ENCODE assay signal across 1 cellular context in the genomic region with DNA sequence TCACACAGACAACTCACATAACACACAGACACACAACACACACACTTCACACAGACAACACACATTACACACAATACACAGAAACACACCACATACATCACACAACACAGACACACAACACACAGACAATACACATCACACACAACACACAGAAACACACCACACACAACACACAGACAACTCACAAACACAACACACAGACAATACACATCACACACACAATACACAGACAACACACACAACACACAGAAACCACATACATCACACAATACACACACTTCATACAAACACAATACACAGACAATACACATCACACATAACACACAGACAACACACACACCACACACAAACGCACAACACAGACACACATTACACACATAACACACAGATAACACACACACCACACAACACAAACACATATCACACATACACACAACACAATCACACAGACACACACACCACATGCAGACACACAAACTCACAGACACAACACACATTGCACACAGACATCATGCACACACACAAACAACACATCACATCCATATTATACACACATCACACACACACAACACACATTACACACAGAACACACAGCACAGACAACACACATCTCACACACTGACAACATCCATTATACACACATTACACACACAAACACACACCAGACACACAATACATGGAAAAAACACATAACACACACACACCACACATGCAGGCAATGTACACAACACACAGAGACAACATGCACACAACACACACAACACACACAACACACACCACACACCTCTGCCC.
A peak's percentile ranks its signal among the peaks of the same experiment; 100 is the strongest.
TF ChIP-seq lines count a peak whose summit lies in the region.

No MANE protein-coding gene starts in this region.

TF ChIP-seq in K562, 482 proteins besides CTCF, POLR2A, EP300 and RAD21 (continues in another document):
- TF ChIP-seq GATAD2B (IDR thresholded peaks at IDR 0.05; ENCODE audit: borderline replicate concordance) (no peak), FOSL1 (tag; conservative IDR thresholded peaks at IDR 0.05) (no peak), ESRRA (IDR thresholded peaks at IDR 0.05; ENCODE audit: borderline replicate concordance, low read depth) (no peak), E2F5 (CRISPR knock-in tag; IDR thresholded peaks at IDR 0.05) (no peak), SMAD2 (IDR thresholded peaks at IDR 0.05; ENCODE audit: low read depth, low read length) (no peak), SRSF7 (optimal IDR thresholded peaks at IDR 0.05; ENCODE audit: low read depth, low read length) (no peak), GTF2F1 (IDR thresholded peaks at IDR 0.05; ENCODE audit: low read depth, low read length) (no peak), NR2C1 (IDR thresholded peaks at IDR 0.05) (peak; percentile 27; the same call in 1 of the 2 replicates), NR2C1 (tag; IDR thresholded peaks at IDR 0.05) (no peak), C11orf30 (IDR thresholded peaks at IDR 0.05; ENCODE audit: low read depth) (no peak), ZNF57 (CRISPR knock-in tag; IDR thresholded peaks at IDR 0.05) (no peak), ZNF121 (CRISPR knock-in tag; conservative IDR thresholded peaks at IDR 0.05) (no peak), NRF1 (conservative IDR thresholded peaks at IDR 0.05 in 1 of 2, IDR thresholded peaks at IDR 0.05 in 1 of 2) (no peak), CREB3L1 (IDR thresholded peaks at IDR 0.05; ENCODE audit: borderline replicate concordance, low read depth) (no peak), ZBTB5 (IDR thresholded peaks at IDR 0.05) (no peak), MEF2D (tag; conservative IDR thresholded peaks at IDR 0.05; ENCODE audit: low read depth) (no peak), SUPT5H (IDR thresholded peaks at IDR 0.05) (no peak), ZNF586 (CRISPR knock-in tag; conservative IDR thresholded peaks at IDR 0.05) (no peak), ZNF140 (CRISPR knock-in tag; IDR thresholded peaks at IDR 0.05) (no peak), ZC3H4 (CRISPR knock-in tag; IDR thresholded peaks at IDR 0.05; ENCODE audit: borderline replicate concordance) (peak; percentile 7; the same call in 1 of the 2 replicates), CSDE1 (IDR thresholded peaks at IDR 0.05) (0 out of 4 replicates have a peak, but pooled peaks of 1 of the 2 experiments have one; percentile 30), HDAC3 (IDR thresholded peaks at IDR 0.05; ENCODE audit: borderline replicate concordance, partially characterized antibody) (no peak), ELF1 (tag; IDR thresholded peaks at IDR 0.05) (no peak), SAFB2 (IDR thresholded peaks at IDR 0.05; ENCODE audit: borderline replicate concordance, low read depth, low read length, severe bottlenecking) (no peak), PHF20 (IDR thresholded peaks at IDR 0.05; ENCODE audit: partially characterized antibody) (peak; percentile 85), TCF3 (CRISPR knock-in tag; IDR thresholded peaks at IDR 0.05) (no peak), TRIM24 (IDR thresholded peaks at IDR 0.05) (peak; percentile 36 to 65), ZNF740 (CRISPR knock-in tag; IDR thresholded peaks at IDR 0.05) (peak; percentile 54; the same call in 1 of the 2 replicates), ZNF740 (tag; IDR thresholded peaks at IDR 0.05) (no peak), GATA2 (CRISPR knock-in tag; IDR thresholded peaks at IDR 0.05) (no peak), ZBTB26 (CRISPR knock-in tag; IDR thresholded peaks at IDR 0.05) (peak; percentile 80; the same call in 1 of the 2 replicates), CBX3 (IDR thresholded peaks at IDR 0.05; ENCODE audit: borderline replicate concordance in 1 of 2, low read length in 2 of 2) (no peak), NR2C2 (CRISPR knock-in tag; IDR thresholded peaks at IDR 0.05) (no peak), NR2C2 (tag; IDR thresholded peaks at IDR 0.05) (no peak), SMC3 (conservative IDR thresholded peaks at IDR 0.05; ENCODE audit: insufficient read depth, low read depth, low read length) (no peak), DACH1 (IDR thresholded peaks at IDR 0.05; ENCODE audit: partially characterized antibody) (no peak), KAT8 (IDR thresholded peaks at IDR 0.05; ENCODE audit: low read depth) (no peak), CREBBP (IDR thresholded peaks at IDR 0.05; ENCODE audit: low read depth, low read length) (no peak), GABPA (tag; conservative IDR thresholded peaks at IDR 0.05; ENCODE audit: low read depth) (no peak), L3MBTL2 (IDR thresholded peaks at IDR 0.05) (no peak), ZC3H8 (IDR thresholded peaks at IDR 0.05) (no peak)
- TF ChIP-seq, protein P1, sequence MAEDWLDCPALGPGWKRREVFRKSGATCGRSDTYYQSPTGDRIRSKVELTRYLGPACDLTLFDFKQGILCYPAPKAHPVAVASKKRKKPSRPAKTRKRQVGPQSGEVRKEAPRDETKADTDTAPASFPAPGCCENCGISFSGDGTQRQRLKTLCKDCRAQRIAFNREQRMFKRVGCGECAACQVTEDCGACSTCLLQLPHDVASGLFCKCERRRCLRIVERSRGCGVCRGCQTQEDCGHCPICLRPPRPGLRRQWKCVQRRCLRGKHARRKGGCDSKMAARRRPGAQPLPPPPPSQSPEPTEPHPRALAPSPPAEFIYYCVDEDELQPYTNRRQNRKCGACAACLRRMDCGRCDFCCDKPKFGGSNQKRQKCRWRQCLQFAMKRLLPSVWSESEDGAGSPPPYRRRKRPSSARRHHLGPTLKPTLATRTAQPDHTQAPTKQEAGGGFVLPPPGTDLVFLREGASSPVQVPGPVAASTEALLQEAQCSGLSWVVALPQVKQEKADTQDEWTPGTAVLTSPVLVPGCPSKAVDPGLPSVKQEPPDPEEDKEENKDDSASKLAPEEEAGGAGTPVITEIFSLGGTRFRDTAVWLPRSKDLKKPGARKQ (CRISPR knock-in tag; IDR thresholded peaks at IDR 0.05), result no peak
- TF ChIP-seq, protein P2, sequence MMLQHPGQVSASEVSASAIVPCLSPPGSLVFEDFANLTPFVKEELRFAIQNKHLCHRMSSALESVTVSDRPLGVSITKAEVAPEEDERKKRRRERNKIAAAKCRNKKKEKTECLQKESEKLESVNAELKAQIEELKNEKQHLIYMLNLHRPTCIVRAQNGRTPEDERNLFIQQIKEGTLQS (IDR thresholded peaks at IDR 0.05), result no peak
- TF ChIP-seq, protein P2 (CRISPR knock-in tag; conservative IDR thresholded peaks at IDR 0.05), result no peak
- TF ChIP-seq, protein P3, sequence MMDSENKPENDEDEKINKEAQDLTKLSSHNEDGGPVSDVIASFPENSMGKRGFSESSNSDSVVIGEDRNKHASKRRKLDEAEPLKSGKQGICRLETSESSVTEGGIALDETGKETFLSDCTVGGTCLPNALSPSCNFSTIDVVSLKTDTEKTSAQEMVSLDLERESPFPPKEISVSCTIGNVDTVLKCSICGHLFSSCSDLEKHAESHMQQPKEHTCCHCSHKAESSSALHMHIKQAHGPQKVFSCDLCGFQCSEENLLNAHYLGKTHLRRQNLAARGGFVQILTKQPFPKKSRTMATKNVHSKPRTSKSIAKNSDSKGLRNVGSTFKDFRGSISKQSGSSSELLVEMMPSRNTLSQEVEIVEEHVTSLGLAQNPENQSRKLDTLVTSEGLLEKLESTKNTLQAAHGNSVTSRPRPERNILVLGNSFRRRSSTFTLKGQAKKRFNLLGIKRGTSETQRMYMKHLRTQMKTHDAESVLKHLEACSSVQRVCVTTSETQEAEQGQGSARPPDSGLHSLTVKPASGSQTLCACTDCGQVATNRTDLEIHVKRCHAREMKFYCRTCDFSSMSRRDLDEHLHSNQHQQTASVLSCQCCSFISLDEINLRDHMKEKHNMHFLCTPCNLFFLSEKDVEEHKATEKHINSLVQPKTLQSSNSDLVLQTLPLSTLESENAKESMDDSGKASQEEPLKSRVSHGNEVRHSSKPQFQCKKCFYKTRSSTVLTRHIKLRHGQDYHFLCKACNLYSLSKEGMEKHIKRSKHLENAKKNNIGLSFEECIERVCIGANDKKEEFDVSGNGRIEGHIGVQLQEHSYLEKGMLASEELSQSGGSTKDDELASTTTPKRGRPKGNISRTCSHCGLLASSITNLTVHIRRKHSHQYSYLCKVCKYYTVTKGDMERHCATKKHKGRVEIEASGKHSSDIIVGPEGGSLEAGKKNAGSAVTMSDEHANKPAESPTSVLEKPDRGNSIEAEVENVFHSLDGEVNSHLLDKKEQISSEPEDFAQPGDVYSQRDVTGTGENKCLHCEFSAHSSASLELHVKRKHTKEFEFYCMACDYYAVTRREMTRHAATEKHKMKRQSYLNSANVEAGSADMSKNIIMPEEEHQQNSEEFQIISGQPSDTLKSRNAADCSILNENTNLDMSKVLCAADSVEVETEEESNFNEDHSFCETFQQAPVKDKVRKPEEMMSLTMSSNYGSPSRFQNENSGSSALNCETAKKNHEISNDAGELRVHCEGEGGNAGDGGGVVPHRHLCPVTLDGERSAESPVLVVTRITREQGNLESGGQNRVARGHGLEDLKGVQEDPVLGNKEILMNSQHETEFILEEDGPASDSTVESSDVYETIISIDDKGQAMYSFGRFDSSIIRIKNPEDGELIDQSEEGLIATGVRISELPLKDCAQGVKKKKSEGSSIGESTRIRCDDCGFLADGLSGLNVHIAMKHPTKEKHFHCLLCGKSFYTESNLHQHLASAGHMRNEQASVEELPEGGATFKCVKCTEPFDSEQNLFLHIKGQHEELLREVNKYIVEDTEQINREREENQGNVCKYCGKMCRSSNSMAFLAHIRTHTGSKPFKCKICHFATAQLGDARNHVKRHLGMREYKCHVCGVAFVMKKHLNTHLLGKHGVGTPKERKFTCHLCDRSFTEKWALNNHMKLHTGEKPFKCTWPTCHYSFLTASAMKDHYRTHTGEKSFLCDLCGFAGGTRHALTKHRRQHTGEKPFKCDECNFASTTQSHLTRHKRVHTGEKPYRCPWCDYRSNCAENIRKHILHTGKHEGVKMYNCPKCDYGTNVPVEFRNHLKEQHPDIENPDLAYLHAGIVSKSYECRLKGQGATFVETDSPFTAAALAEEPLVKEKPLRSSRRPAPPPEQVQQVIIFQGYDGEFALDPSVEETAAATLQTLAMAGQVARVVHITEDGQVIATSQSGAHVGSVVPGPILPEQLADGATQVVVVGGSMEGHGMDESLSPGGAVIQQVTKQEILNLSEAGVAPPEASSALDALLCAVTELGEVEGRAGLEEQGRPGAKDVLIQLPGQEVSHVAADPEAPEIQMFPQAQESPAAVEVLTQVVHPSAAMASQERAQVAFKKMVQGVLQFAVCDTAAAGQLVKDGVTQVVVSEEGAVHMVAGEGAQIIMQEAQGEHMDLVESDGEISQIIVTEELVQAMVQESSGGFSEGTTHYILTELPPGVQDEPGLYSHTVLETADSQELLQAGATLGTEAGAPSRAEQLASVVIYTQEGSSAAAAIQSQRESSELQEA (IDR thresholded peaks at IDR 0.05; ENCODE audit: low read depth), result peak; percentile 7; the same call in 1 of the 2 replicates
